Comparison of ENCODE assay signal across 19 cellular contexts in the genomic region with DNA sequence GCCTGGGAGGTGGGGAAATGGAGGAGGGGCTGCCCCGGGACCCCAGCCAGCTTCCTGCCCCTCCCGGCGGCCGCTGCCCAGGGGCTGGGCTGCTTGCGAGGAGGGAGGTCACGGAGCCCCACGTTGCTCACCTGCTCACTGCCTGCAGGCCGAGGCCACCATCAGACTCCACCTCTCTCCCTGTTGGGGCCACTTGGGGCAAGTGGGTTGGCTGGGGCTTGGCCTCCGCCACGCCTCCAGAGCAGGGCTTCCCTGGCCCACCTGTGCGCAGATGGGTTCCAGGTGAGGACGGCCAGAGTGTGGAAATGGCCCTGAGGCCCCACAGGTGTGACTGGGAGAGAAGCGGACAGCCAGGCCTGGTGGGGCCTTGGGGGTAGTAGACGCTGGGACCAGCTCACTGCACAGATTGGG.
DNase-seq lines count a peak whose midpoint lies in the region; ATAC-seq and TF ChIP-seq lines count a peak whose summit lies in the region.
"Had no signal": no experiment of that assay in that cellular context is flagged by ENCODE, and none has a peak within 500 bp of the region (broad histone marks: within the 10 kb centered on the region; RNA-seq: fewer than 3 reads in every experiment).

No MANE protein-coding gene starts in this region.

- no peaks in the 10 kb centered on the region for H3K4me1 ChIP-seq in right atrium auricular region

- peaks cover 27% of the 10 kb centered on the region for H3K9me3 Mint-ChIP-seq in WTC11
- peaks cover 5% of the 10 kb centered on the region for H3K9me3 Mint-ChIP-seq in type B pancreatic cell

- CTCF ChIA-PET in WTC11 (lab: Charles Lee), result no interaction called here

- H3K4me3 Mint-ChIP-seq in WTC11, result no peak overlapping the region
- H3K4me3 Mint-ChIP-seq in type B pancreatic cell, result no peak overlapping the region
- H3K4me3 Mint-ChIP-seq: CD8-positive, alpha-beta memory T cell; IgD-negative memory B cell had no signal

- H3K27me3 ChIP-seq in right atrium auricular region, result no peaks in the 10 kb centered on the region
- H3K27me3 ChIP-seq: SJSA1 had no signal

- POLR2A ChIA-PET in WTC11 (lab: Charles Lee), result no interaction called here

- no peak for TF ChIP-seq CTCF in right atrium auricular region (IDR thresholded peaks at IDR 0.05)
- no peak for TF ChIP-seq CTCF in WTC11 (IDR thresholded peaks at IDR 0.05)
- no peak for TF ChIP-seq CTCF in type B pancreatic cell (conservative IDR thresholded peaks at IDR 0.05)

- H3K9me3 ChIP-seq in right atrium auricular region, result peaks cover 0 to 14% of the 10 kb centered on the region in 2 donors
- H3K9me3 ChIP-seq: SJSA1 had no signal

- H3K27ac Mint-ChIP-seq in WTC11, result no peak overlapping the region
- no peak overlapping the region for H3K27ac Mint-ChIP-seq in type B pancreatic cell
- H3K27ac Mint-ChIP-seq: CD8-positive, alpha-beta memory T cell; IgD-negative memory B cell had no signal

- peak; percentile 50 for DNase-seq in right atrium auricular region (ENCODE audit: low spot score)
- no peak for DNase-seq in left ventricle myocardium superior
- DNase-seq in WTC11 (ENCODE audit: low spot score), result peak; percentile 34
- peak; percentile 25 for DNase-seq in left kidney (ENCODE audit: low read depth, low spot score)
- DNase-seq in type B pancreatic cell (ENCODE audit: extremely low spot score, unreplicated experiment), result peak; percentile 60
- DNase-seq in NAMALWA (ENCODE audit: low spot score), result no peak
- DNase-seq: Calu3; CD8-positive, alpha-beta memory T cell; DMS153; HCEC 1CT; NCI-H1105 treated with DMSO at 0.1 percent for 48 hours; NCI-H1694 treated with DMSO at 0.1 percent for 48 hours; NCI-H446; NCI-H526 had no signal

- no peaks in the 10 kb centered on the region; the same call in 1 of the 2 replicates for H3K4me1 Mint-ChIP-seq in WTC11
- no peaks in the 10 kb centered on the region for H3K4me1 Mint-ChIP-seq in type B pancreatic cell (ENCODE audit: unreplicated experiment)
- H3K4me1 Mint-ChIP-seq: CD8-positive, alpha-beta memory T cell; IgD-negative memory B cell had no signal

- no peak overlapping the region for H3K4me3 ChIP-seq in right atrium auricular region
- H3K4me3 ChIP-seq: SJSA1 had no signal

- no peaks in the 10 kb centered on the region for H3K36me3 ChIP-seq in right atrium auricular region
- H3K36me3 ChIP-seq: SJSA1 had no signal

- peaks cover 14% of the 10 kb centered on the region for H3K36me3 Mint-ChIP-seq in WTC11
- no peaks in the 10 kb centered on the region for H3K36me3 Mint-ChIP-seq in type B pancreatic cell
- H3K36me3 Mint-ChIP-seq: IgD-negative memory B cell had no signal

- ATAC-seq in left ventricle myocardium superior (no peak), WTC11 (peak; percentile 88), HG02798 (IDR thresholded peaks at IDR 0.05; ENCODE audit: poor library complexity, unreplicated experiment) (no peak), GM19395 (IDR thresholded peaks at IDR 0.05; ENCODE audit: unreplicated experiment) (no peak)

- intact Hi-C loops in left ventricle myocardium superior (cut with micrococcal nuclease), result no loop called here

- H3K27me3 Mint-ChIP-seq in WTC11 (ENCODE audit: low read depth), result no peaks in the 10 kb centered on the region; the same call in 1 of the 2 replicates
- H3K27me3 Mint-ChIP-seq in type B pancreatic cell, result no peaks in the 10 kb centered on the region
- H3K27me3 Mint-ChIP-seq: IgD-negative memory B cell had no signal

- no peak overlapping the region for H3K27ac ChIP-seq in right atrium auricular region
- H3K27ac ChIP-seq: C4-2B, SJSA1 had no signal

TF ChIP-seq in WTC11, 78 proteins besides CTCF, POLR2A, EP300 and RAD21 (continues in another document):
- no peak for TF ChIP-seq SP1 (CRISPR knock-in tag; conservative IDR thresholded peaks at IDR 0.05)
- no peak for TF ChIP-seq ZNF121 (CRISPR knock-in tag; IDR thresholded peaks at IDR 0.05)
- TF ChIP-seq, protein P1, sequence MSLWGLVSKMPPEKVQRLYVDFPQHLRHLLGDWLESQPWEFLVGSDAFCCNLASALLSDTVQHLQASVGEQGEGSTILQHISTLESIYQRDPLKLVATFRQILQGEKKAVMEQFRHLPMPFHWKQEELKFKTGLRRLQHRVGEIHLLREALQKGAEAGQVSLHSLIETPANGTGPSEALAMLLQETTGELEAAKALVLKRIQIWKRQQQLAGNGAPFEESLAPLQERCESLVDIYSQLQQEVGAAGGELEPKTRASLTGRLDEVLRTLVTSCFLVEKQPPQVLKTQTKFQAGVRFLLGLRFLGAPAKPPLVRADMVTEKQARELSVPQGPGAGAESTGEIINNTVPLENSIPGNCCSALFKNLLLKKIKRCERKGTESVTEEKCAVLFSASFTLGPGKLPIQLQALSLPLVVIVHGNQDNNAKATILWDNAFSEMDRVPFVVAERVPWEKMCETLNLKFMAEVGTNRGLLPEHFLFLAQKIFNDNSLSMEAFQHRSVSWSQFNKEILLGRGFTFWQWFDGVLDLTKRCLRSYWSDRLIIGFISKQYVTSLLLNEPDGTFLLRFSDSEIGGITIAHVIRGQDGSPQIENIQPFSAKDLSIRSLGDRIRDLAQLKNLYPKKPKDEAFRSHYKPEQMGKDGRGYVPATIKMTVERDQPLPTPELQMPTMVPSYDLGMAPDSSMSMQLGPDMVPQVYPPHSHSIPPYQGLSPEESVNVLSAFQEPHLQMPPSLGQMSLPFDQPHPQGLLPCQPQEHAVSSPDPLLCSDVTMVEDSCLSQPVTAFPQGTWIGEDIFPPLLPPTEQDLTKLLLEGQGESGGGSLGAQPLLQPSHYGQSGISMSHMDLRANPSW (CRISPR knock-in tag; conservative IDR thresholded peaks at IDR 0.05; ENCODE audit: low read depth), result no peak
- no peak for TF ChIP-seq ESRRA (CRISPR knock-in tag; IDR thresholded peaks at IDR 0.05; ENCODE audit: borderline replicate concordance)
- no peak for TF ChIP-seq IRF2 (CRISPR knock-in tag; IDR thresholded peaks at IDR 0.05; ENCODE audit: borderline replicate concordance, low read depth)
- TF ChIP-seq, protein P2, sequence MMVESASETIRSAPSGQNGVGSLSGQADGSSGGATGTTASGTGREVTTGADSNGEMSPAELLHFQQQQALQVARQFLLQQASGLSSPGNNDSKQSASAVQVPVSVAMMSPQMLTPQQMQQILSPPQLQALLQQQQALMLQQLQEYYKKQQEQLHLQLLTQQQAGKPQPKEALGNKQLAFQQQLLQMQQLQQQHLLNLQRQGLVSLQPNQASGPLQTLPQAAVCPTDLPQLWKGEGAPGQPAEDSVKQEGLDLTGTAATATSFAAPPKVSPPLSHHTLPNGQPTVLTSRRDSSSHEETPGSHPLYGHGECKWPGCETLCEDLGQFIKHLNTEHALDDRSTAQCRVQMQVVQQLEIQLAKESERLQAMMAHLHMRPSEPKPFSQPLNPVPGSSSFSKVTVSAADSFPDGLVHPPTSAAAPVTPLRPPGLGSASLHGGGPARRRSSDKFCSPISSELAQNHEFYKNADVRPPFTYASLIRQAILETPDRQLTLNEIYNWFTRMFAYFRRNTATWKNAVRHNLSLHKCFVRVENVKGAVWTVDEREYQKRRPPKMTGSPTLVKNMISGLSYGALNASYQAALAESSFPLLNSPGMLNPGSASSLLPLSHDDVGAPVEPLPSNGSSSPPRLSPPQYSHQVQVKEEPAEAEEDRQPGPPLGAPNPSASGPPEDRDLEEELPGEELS (CRISPR knock-in tag; IDR thresholded peaks at IDR 0.05), result no peak
- TF ChIP-seq, protein P3, sequence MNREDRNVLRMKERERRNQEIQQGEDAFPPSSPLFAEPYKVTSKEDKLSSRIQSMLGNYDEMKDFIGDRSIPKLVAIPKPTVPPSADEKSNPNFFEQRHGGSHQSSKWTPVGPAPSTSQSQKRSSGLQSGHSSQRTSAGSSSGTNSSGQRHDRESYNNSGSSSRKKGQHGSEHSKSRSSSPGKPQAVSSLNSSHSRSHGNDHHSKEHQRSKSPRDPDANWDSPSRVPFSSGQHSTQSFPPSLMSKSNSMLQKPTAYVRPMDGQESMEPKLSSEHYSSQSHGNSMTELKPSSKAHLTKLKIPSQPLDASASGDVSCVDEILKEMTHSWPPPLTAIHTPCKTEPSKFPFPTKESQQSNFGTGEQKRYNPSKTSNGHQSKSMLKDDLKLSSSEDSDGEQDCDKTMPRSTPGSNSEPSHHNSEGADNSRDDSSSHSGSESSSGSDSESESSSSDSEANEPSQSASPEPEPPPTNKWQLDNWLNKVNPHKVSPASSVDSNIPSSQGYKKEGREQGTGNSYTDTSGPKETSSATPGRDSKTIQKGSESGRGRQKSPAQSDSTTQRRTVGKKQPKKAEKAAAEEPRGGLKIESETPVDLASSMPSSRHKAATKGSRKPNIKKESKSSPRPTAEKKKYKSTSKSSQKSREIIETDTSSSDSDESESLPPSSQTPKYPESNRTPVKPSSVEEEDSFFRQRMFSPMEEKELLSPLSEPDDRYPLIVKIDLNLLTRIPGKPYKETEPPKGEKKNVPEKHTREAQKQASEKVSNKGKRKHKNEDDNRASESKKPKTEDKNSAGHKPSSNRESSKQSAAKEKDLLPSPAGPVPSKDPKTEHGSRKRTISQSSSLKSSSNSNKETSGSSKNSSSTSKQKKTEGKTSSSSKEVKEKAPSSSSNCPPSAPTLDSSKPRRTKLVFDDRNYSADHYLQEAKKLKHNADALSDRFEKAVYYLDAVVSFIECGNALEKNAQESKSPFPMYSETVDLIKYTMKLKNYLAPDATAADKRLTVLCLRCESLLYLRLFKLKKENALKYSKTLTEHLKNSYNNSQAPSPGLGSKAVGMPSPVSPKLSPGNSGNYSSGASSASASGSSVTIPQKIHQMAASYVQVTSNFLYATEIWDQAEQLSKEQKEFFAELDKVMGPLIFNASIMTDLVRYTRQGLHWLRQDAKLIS (CRISPR knock-in tag; IDR thresholded peaks at IDR 0.05; ENCODE audit: borderline replicate concordance), result no peak
- no peak for TF ChIP-seq GABPB1 (CRISPR knock-in tag; IDR thresholded peaks at IDR 0.05)
- TF ChIP-seq, protein P4, sequence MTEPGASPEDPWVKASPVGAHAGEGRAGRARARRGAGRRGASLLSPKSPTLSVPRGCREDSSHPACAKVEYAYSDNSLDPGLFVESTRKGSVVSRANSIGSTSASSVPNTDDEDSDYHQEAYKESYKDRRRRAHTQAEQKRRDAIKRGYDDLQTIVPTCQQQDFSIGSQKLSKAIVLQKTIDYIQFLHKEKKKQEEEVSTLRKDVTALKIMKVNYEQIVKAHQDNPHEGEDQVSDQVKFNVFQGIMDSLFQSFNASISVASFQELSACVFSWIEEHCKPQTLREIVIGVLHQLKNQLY (CRISPR knock-in tag; IDR thresholded peaks at IDR 0.05), result no peak
- TF ChIP-seq, protein P5, sequence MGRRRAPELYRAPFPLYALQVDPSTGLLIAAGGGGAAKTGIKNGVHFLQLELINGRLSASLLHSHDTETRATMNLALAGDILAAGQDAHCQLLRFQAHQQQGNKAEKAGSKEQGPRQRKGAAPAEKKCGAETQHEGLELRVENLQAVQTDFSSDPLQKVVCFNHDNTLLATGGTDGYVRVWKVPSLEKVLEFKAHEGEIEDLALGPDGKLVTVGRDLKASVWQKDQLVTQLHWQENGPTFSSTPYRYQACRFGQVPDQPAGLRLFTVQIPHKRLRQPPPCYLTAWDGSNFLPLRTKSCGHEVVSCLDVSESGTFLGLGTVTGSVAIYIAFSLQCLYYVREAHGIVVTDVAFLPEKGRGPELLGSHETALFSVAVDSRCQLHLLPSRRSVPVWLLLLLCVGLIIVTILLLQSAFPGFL (CRISPR knock-in tag; IDR thresholded peaks at IDR 0.05; ENCODE audit: borderline replicate concordance), result no peak

Comparison
In these comparisons a context has a peak if more than half of its experiments do, and no peak if none do; other contexts are left out.
1. DNase-seq: peak in right atrium auricular region (single experiment), WTC11 (single experiment), left kidney (single experiment) and type B pancreatic cell (single experiment); none in left ventricle myocardium superior (single experiment) and NAMALWA (single experiment).